ENCODE assay signal across 9 cellular contexts in the genomic region with DNA sequence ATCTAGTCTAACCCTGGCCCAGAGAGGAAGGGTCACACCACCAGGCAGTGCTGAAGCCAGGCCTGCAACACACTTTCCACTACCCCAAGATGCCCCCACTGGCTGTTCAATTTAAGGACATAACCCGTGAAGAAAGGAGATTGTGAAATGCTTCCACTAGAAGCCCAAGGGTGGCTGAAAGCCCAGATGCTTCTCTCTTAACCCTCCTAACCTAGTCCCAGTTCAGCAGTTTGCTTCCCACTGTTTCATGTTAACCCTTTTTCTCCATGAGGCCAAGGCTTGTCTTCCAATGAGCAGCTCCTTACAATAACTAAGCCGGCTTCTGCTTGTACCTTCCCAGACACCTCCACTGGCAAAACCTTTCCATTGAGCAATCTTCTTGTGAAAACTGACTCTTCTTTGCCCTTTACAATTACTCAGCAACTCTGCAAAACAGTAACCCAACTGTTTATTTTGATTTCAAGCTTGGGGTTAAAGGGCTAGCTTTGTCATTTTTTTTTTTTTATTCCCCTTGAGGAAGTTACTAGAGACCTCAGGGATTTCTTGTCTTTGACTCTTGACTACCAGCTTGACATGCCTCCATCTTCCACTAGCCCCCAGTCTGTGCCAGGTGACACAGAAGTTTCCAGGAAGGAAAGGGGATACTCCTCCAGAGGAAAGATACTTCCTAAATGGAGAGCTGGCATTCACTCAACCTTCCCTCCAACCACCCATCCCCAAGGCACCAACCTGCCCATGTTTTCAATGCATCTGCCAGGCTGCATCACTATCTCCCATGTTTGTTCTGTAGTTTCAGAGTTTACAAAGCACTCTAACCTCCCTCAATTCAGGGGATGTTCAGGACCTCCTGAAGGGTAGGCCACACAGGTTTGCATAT.
A peak's percentile ranks its signal among the peaks of the same experiment; 100 is the strongest.
DNase-seq lines count a peak whose midpoint lies in the region; ATAC-seq and TF ChIP-seq lines count a peak whose summit lies in the region.
"Had no signal": no experiment of that assay in that cellular context is flagged by ENCODE, and none has a peak within 500 bp of the region (broad histone marks: within the 10 kb centered on the region; RNA-seq: fewer than 3 reads in every experiment).

No MANE protein-coding gene starts in this region.

- no peak overlapping the region for H3K4me2 ChIP-seq in GM23338

- peak overlapping the region; percentile 30 for H3K27ac Mint-ChIP-seq in activated naive CD4-positive, alpha-beta T cell treated with anti-CD3 and anti-CD28 coated beads, Interleukin-2, amount 50 U/mL, for 24 hours
- H3K27ac Mint-ChIP-seq in GM23338, result no peak overlapping the region

- H3K27me3 Mint-ChIP-seq in activated naive CD4-positive, alpha-beta T cell treated with anti-CD3 and anti-CD28 coated beads, Interleukin-2, amount 50 U/mL, for 24 hours, result no peaks in the 10 kb centered on the region
- no peaks in the 10 kb centered on the region for H3K27me3 Mint-ChIP-seq in GM23338 (ENCODE audit: insufficient read depth, low read depth, poor library complexity)

- intact Hi-C loops in left colon (cut with DNase I, micrococcal nuclease), result no loop called here
- intact Hi-C loops in upper lobe of right lung (cut with DNase I), result no loop called here

- H3K36me3 ChIP-seq in upper lobe of right lung, result no peaks in the 10 kb centered on the region
- no peaks in the 10 kb centered on the region for H3K36me3 ChIP-seq in GM23338 (ENCODE audit: insufficient read depth)

- no peak overlapping the region for H3K4me3 ChIP-seq in upper lobe of right lung
- H3K4me3 ChIP-seq in GM23338, result no peak overlapping the region

- TF ChIP-seq CTCF in upper lobe of right lung (IDR thresholded peaks at IDR 0.05), result no peak
- no peak for TF ChIP-seq CTCF in GM23338 (conservative IDR thresholded peaks at IDR 0.05; ENCODE audit: low read depth in 2 of 2)

- H3K4me1 Mint-ChIP-seq in activated naive CD4-positive, alpha-beta T cell treated with anti-CD3 and anti-CD28 coated beads, Interleukin-2, amount 50 U/mL, for 24 hours, result peaks cover 40% of the 10 kb centered on the region
- H3K4me1 Mint-ChIP-seq in GM23338, result peaks cover 5% of the 10 kb centered on the region
- H3K4me1 Mint-ChIP-seq: neural crest cell had no signal

- peaks cover 26% of the 10 kb centered on the region for H3K9me2 ChIP-seq in GM23338 (ENCODE audit: insufficient read depth)

- H3K79me2 ChIP-seq in GM23338 (replicated peaks; ENCODE audit: insufficient read depth), result no peaks in the 10 kb centered on the region

- no peak for DNase-seq in activated naive CD4-positive, alpha-beta T cell (lab: John Stamatoyannopoulos, UW)
- DNase-seq in astrocyte of the hippocampus (ENCODE audit: low read depth, low spot score) (peak; percentile 23), left colon (no peak), upper lobe of right lung (no peak), NCI-H146 treated with DMSO at 0.1 percent for 48 hours (lab: John Stamatoyannopoulos, UW; ENCODE audit: unreplicated experiment) (no peak), GM23338 (ENCODE audit: low spot score) (no peak), NAMALWA (ENCODE audit: low spot score) (no peak)

- no peaks in the 10 kb centered on the region for H4K20me1 ChIP-seq in GM23338 (replicated peaks; ENCODE audit: insufficient read depth)

- H3K9me3 ChIP-seq in upper lobe of right lung, result no peaks in the 10 kb centered on the region

- H3K27me3 ChIP-seq in upper lobe of right lung (no peaks in the 10 kb centered on the region), GM23338 (ENCODE audit: insufficient read depth) (no peaks in the 10 kb centered on the region)

- H3K36me3 Mint-ChIP-seq in activated naive CD4-positive, alpha-beta T cell treated with anti-CD3 and anti-CD28 coated beads, Interleukin-2, amount 50 U/mL, for 24 hours, result no peaks in the 10 kb centered on the region
- H3K36me3 Mint-ChIP-seq in GM23338 (ENCODE audit: low read depth), result no peaks in the 10 kb centered on the region

- no peaks in the 10 kb centered on the region for H3F3A ChIP-seq in GM23338 (replicated peaks; ENCODE audit: low read depth)

- no peak overlapping the region for H2AFZ ChIP-seq in GM23338

- ATAC-seq in left colon, result peak; percentile 60
- peak; percentile 69 for ATAC-seq in upper lobe of right lung
- ATAC-seq in GM23338, result no peak

- peaks cover 14% of the 10 kb centered on the region for H3K4me1 ChIP-seq in upper lobe of right lung
- no peaks in the 10 kb centered on the region for H3K4me1 ChIP-seq in GM23338 (ENCODE audit: insufficient read depth)

- H3K27ac ChIP-seq in upper lobe of right lung (peak overlapping the region; percentile 48), GM23338 (ENCODE audit: low read depth) (no peak overlapping the region)

- H3K9me3 Mint-ChIP-seq in activated naive CD4-positive, alpha-beta T cell treated with anti-CD3 and anti-CD28 coated beads, Interleukin-2, amount 50 U/mL, for 24 hours, result no peaks in the 10 kb centered on the region
- H3K9me3 Mint-ChIP-seq in GM23338, result no peaks in the 10 kb centered on the region
- H3K9me3 Mint-ChIP-seq: neural crest cell had no signal

- H3K4me3 Mint-ChIP-seq in activated naive CD4-positive, alpha-beta T cell treated with anti-CD3 and anti-CD28 coated beads, Interleukin-2, amount 50 U/mL, for 24 hours, result no peak overlapping the region
- H3K4me3 Mint-ChIP-seq in GM23338, result no peak overlapping the region
- H3K4me3 Mint-ChIP-seq: neural crest cell had no signal

TF ChIP-seq in GM23338, 12 proteins besides CTCF, POLR2A, EP300 and RAD21:
- TF ChIP-seq NANOG (IDR thresholded peaks at IDR 0.05; ENCODE audit: borderline replicate concordance), result no peak
